16 cellular contexts compared by ENCODE assay signal in the genomic region with DNA sequence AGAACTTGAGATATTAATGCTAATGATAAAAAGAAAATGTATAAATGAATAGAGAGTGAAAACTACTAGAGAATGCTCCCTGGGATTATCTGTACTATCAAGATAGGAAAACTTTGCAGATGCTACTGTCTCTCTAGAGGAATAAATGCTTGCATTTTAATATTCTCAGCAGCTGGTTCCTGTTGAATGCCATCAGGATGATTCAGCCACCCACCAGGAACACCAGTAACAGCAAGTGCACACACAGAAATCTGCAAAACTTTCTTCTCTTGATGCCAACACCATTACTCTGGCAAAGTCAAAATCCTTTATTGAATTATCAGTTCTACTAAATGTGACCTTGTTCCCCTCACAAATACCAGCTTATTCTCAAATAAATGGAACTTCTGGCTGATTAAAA.
DNase-seq lines count a peak whose midpoint lies in the region; TF ChIP-seq lines count a peak whose summit lies in the region.
"Had no signal": no experiment of that assay in that cellular context is flagged by ENCODE, and none has a peak within 500 bp of the region (broad histone marks: within the 10 kb centered on the region; RNA-seq: fewer than 3 reads in every experiment).

No MANE protein-coding gene starts in this region.

- no peaks in the 10 kb centered on the region for H3K4me1 ChIP-seq in CD4-positive, alpha-beta memory T cell (ENCODE audit: insufficient read depth, low read length)
- H3K4me1 ChIP-seq in neural progenitor cell: peaks cover 4% of the 10 kb centered on the region

- H3K36me3 Mint-ChIP-seq in CD4-positive, alpha-beta memory T cell: peaks cover 0 to 2% of the 10 kb centered on the region in 2 donors
- H3K36me3 Mint-ChIP-seq in neural progenitor cell: no peaks in the 10 kb centered on the region
- H3K36me3 Mint-ChIP-seq: CD14-positive monocyte had no signal

- H3K27me3 Mint-ChIP-seq in CD4-positive, alpha-beta memory T cell: no peaks in the 10 kb centered on the region
- no peaks in the 10 kb centered on the region for H3K27me3 Mint-ChIP-seq in neural progenitor cell (ENCODE audit: insufficient read depth, low read depth)

- peaks cover 0 to 3% (median 0%) of the 10 kb centered on the region in 4 donors for H3K4me1 Mint-ChIP-seq in CD4-positive, alpha-beta memory T cell
- peaks cover 17% of the 10 kb centered on the region for H3K4me1 Mint-ChIP-seq in neural progenitor cell
- H3K4me1 Mint-ChIP-seq: CD14-positive monocyte, nephron progenitor cell had no signal

- H2AFZ ChIP-seq in neural progenitor cell (replicated peaks): no peak overlapping the region

- CTCF ChIA-PET in CD4-positive, alpha-beta memory T cell (lab: Charles Lee; ENCODE audit: partially characterized antibody): interaction anchor here (1.1 to 1.2 kb wide), 2 partner anchors 10 to 22 kb away, joined by 3 read pairs; no protein-coding TSS in a partner anchor

- H3K9ac ChIP-seq in neural progenitor cell: no peak overlapping the region

- H3K9me3 Mint-ChIP-seq in CD4-positive, alpha-beta memory T cell: no peaks in the 10 kb centered on the region
- H3K9me3 Mint-ChIP-seq in neural progenitor cell: no peaks in the 10 kb centered on the region
- H3K9me3 Mint-ChIP-seq: CD14-positive monocyte, nephron progenitor cell had no signal

- no peak overlapping the region for H3K27ac Mint-ChIP-seq in CD4-positive, alpha-beta memory T cell
- H3K27ac Mint-ChIP-seq in neural progenitor cell: no peak overlapping the region
- H3K27ac Mint-ChIP-seq: CD14-positive monocyte, nephron progenitor cell had no signal

- H3K36me3 ChIP-seq in CD4-positive, alpha-beta memory T cell (ENCODE audit: insufficient read depth, low read length): no peaks in the 10 kb centered on the region
- H3K36me3 ChIP-seq in neural progenitor cell: no peaks in the 10 kb centered on the region
- H3K36me3 ChIP-seq: esophagus squamous epithelium had no signal

- no peaks in the 10 kb centered on the region for H4K20me1 ChIP-seq in neural progenitor cell (ENCODE audit: low read depth)

- POLR2A ChIA-PET in CD4-positive, alpha-beta memory T cell (lab: Charles Lee; ENCODE audit: partially characterized antibody): no interaction called here

- H3K4me2 ChIP-seq in neural progenitor cell: no peak overlapping the region

- H3K4me3 ChIP-seq in choroid plexus epithelial cell (ENCODE audit: low read depth, low read length): no peak overlapping the region
- no peak overlapping the region for H3K4me3 ChIP-seq in CD4-positive, alpha-beta memory T cell (ENCODE audit: low read length in 2 of 2)
- H3K4me3 ChIP-seq in neural progenitor cell: no peak overlapping the region
- H3K4me3 ChIP-seq: esophagus squamous epithelium had no signal

- H3K79me2 ChIP-seq in neural progenitor cell (ENCODE audit: low read depth): no peaks in the 10 kb centered on the region

- intact Hi-C loops in CD4-positive, alpha-beta memory T cell (cut with micrococcal nuclease): no loop called here

- H3K4me3 Mint-ChIP-seq in CD4-positive, alpha-beta memory T cell: no peak overlapping the region
- no peak overlapping the region for H3K4me3 Mint-ChIP-seq in neural progenitor cell
- H3K4me3 Mint-ChIP-seq: CD14-positive monocyte, nephron progenitor cell had no signal

- TF ChIP-seq CTCF in choroid plexus epithelial cell (conservative IDR thresholded peaks at IDR 0.05; ENCODE audit: low read depth, low read length) (no peak), neural progenitor cell (IDR thresholded peaks at IDR 0.05) (no peak)

- no peaks in the 10 kb centered on the region for H3K27me3 ChIP-seq in CD4-positive, alpha-beta memory T cell (ENCODE audit: insufficient read depth, low read length)
- H3K27me3 ChIP-seq in neural progenitor cell: no peaks in the 10 kb centered on the region
- H3K27me3 ChIP-seq: esophagus squamous epithelium had no signal

- H3K27ac ChIP-seq in CD4-positive, alpha-beta memory T cell (ENCODE audit: low read depth, low read length): no peak overlapping the region
- no peak overlapping the region for H3K27ac ChIP-seq in neural progenitor cell
- H3K27ac ChIP-seq: esophagus squamous epithelium had no signal

- DNase-seq in Ammon's horn (ENCODE audit: low spot score): peak; percentile 51
- DNase-seq in NCI-H226: peak; percentile 38
- peak; percentile 77 for DNase-seq in choroid plexus epithelial cell (ENCODE audit: low read depth)
- DNase-seq in myocyte (ENCODE audit: low read depth): peak; percentile 85
- DNase-seq in CD4-positive, alpha-beta memory T cell: no peak
- DNase-seq in effector CD4-positive, alpha-beta T cell: no peak
- DNase-seq in neural progenitor cell (ENCODE audit: low spot score): no peak
- no peak for DNase-seq in ecto neural progenitor cell (ENCODE audit: low spot score)
- DNase-seq: aorta; esophagus squamous epithelium; NCI-H1092 treated with DMSO at 0.1 percent for 48 hours; NCI-H510A treated with DMSO at 0.1 percent for 48 hours; nephron progenitor cell; RPMI8226; stimulated activated CD4-positive, alpha-beta T cell treated with anti-CD3 and anti-CD28 coated beads, Interleukin-15, amount 100 ng/mL, for 24 hours had no signal

- H3F3A ChIP-seq in neural progenitor cell (ENCODE audit: low read depth): no peaks in the 10 kb centered on the region

- H3K9me3 ChIP-seq in CD4-positive, alpha-beta memory T cell (ENCODE audit: control insufficient read depth in 1 of 2, low read length in 2 of 2): no peaks in the 10 kb centered on the region
- H3K9me3 ChIP-seq in neural progenitor cell (ENCODE audit: low read depth): no peaks in the 10 kb centered on the region
- H3K9me3 ChIP-seq: esophagus squamous epithelium had no signal

Comparison
In these comparisons a context has a peak if more than half of its experiments do, and no peak if none do; other contexts are left out.
1. DNase-seq: peak in Ammon's horn (single experiment), NCI-H226 (single experiment), choroid plexus epithelial cell (single experiment) and myocyte (single experiment); none in CD4-positive, alpha-beta memory T cell (0 of 5), effector CD4-positive, alpha-beta T cell (single experiment), neural progenitor cell (single experiment) and ecto neural progenitor cell (single experiment).